Comparison of ENCODE assay signal across 8 cellular contexts in the genomic region with DNA sequence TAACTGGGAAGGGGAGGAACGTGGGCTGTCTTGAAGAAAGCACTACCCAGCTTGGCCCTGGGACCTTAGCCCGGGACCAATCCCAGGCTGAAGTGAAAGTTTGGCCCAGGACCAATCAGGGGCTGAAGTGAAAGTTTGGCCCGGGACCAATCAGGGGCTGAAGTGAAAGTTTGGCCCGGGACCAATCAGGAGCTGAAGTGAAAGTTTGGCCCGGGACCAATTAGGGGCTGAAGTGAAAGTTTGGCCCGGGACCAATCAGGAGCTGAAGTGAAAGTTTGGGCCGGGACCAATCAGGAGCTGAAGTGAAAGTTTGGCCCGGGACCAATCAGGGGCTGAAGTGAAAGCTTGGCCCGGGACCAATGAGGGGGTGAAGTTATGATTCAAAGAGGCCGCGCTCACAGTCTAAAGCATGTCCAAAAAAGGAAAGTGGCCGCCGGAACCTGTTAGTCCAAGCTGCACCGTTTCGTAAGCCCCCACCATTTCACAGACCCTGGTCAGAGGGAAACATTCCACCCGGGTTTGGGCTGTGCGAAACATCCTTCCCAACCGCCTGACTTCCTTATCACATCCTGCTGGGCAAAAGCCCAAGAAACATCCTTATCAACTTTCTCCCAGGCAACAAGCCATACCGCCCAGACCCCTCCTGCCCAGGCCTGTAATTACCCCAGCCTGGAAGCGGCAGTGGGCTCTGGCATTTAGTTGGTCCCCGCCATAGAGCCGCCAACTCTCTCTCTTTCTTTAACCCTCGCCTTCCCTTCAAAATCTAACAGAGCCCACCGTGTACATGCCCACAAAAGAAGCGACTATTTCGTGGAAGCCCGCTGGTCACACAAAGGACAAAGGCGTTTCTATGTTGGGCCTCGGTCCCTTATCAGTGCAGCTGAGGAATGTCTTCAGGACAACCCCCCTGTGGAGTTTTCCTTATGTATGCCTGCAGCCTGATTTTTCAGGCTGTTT. TPM values are rescaled to one million over a fixed set of nuclear protein-coding genes. Genes with fewer than 3 reads are reported as not detected.
DNase-seq lines count a peak whose midpoint lies in the region; ATAC-seq and TF ChIP-seq lines count a peak whose summit lies in the region.

No MANE protein-coding gene starts in this region.

- peaks cover 11% of the 10 kb centered on the region for H3K79me2 ChIP-seq in ACC112 (ENCODE audit: control insufficient read depth, insufficient read depth, low read length, unreplicated experiment)

- peaks cover 25% of the 10 kb centered on the region for H3K36me3 Mint-ChIP-seq in activated naive CD8-positive, alpha-beta T cell

- H3K27ac ChIP-seq in ACC112 (ENCODE audit: low read depth, low read length) (peak overlapping the region; percentile 69), heart left ventricle (peak overlapping the region; percentile 34 to 92 (median 85)), ovary (peak overlapping the region; percentile 39 to 78)

- WGBS in heart left ventricle, 4 donors: 1% methylated on average over 28 to 29 of the region's 29 CpGs
- 1% methylated on average over 29 of the region's 29 CpGs for WGBS in ovary, 3 donors

- peak overlapping the region; percentile 99 for H3K4me3 Mint-ChIP-seq in activated naive CD8-positive, alpha-beta T cell

- H3K4me3 ChIP-seq in ACC112 (ENCODE audit: low read depth, low read length) (peak overlapping the region; percentile 94), heart left ventricle (peak overlapping the region; percentile 44 to 93 (median 76)), ovary (peak overlapping the region; percentile 81)

- peaks cover under 1% of the 10 kb centered on the region; the same call in 1 of the 2 replicates for H3K36me3 ChIP-seq in ACC112 (ENCODE audit: insufficient read depth, low read length)
- H3K36me3 ChIP-seq in heart left ventricle: peaks cover 0 to 8% (median 0%) of the 10 kb centered on the region in 9 donors
- H3K36me3 ChIP-seq in ovary: no peaks in the 10 kb centered on the region

- no peak for TF ChIP-seq CTCF in GM10248 (IDR thresholded peaks at IDR 0.05; ENCODE audit: control extremely low read depth, extremely low read depth, low read depth, missing control alignments)
- peak in 1 of 12 donors; percentile 2 for TF ChIP-seq CTCF in heart left ventricle (IDR thresholded peaks at IDR 0.05)
- no peak for TF ChIP-seq CTCF in ovary (IDR thresholded peaks at IDR 0.05)

- peaks cover 9% of the 10 kb centered on the region for H3K9me3 Mint-ChIP-seq in activated naive CD8-positive, alpha-beta T cell (ENCODE audit: low read depth)

- CTCF ChIA-PET in GM10248 (lab: Yijun Ruan, JAX): interaction anchor here (0.8 kb wide), 1 partner anchor 13 kb away, joined by 3 read pairs; no protein-coding TSS in a partner anchor

- peak; percentile 13 to 63 (median 40) for ATAC-seq in heart left ventricle
- ATAC-seq in HG03045 (IDR thresholded peaks at IDR 0.05; ENCODE audit: unreplicated experiment): no peak

- peaks cover 0 to 67% (median 20%) of the 10 kb centered on the region in 12 donors for H3K9me3 ChIP-seq in heart left ventricle
- H3K9me3 ChIP-seq in ovary: peaks cover 0 to 17% of the 10 kb centered on the region in 2 donors

- H2AFZ ChIP-seq in ACC112 (ENCODE audit: low read length, unreplicated experiment): peak overlapping the region; percentile 72

- DNase-seq in GM10248 (ENCODE audit: extremely low spot score) (peak; percentile 59), NCI-H446 treated with DMSO at 0.1 percent for 48 hours (lab: John Stamatoyannopoulos, UW) (peak; percentile 34), heart left ventricle (peak; percentile 70 to 87 (median 81)), ovary (peak; percentile 87 to 90 (median 89)), T-helper 9 cell (no peak)

- H3K27me3 Mint-ChIP-seq in activated naive CD8-positive, alpha-beta T cell: no peaks in the 10 kb centered on the region

- POLR2A ChIA-PET in GM10248 (lab: Yijun Ruan, JAX): no interaction called here

- peaks cover 25% of the 10 kb centered on the region for H3K4me1 Mint-ChIP-seq in activated naive CD8-positive, alpha-beta T cell (ENCODE audit: low read depth)

- H3K27me3 ChIP-seq in ACC112 (ENCODE audit: insufficient read depth, low read length) (no peaks in the 10 kb centered on the region), heart left ventricle (no peaks in the 10 kb centered on the region), ovary (no peaks in the 10 kb centered on the region)

- H3K4me1 ChIP-seq in ACC112 (ENCODE audit: control insufficient read depth, insufficient read depth, low read length, unreplicated experiment) (no peaks in the 10 kb centered on the region), heart left ventricle (peaks cover 0 to 23% (median 10%) of the 10 kb centered on the region in 12 donors), ovary (ENCODE audit: insufficient read depth) (no peaks in the 10 kb centered on the region)

- peak overlapping the region; percentile 98 for H3K27ac Mint-ChIP-seq in activated naive CD8-positive, alpha-beta T cell

- TF ChIP-seq EP300 in ovary (IDR thresholded peaks at IDR 0.05): no peak

- TF ChIP-seq POLR2A in heart left ventricle (IDR thresholded peaks at IDR 0.05) (peak in 1 of 2 donors; percentile 13), ovary (IDR thresholded peaks at IDR 0.05) (no peak)

- intact Hi-C loops in heart left ventricle (cut with DNase I): loop anchor here in 6 of 10 donors (1.0 to 5.0 kb wide), 7 partner anchors 25 to 146 kb away; a partner anchor contains a TSS
- intact Hi-C loops in ovary (cut with DNase I): loop anchor here in 1 of 4 donors (2.0 kb wide), 1 partner anchor 25 kb away; no protein-coding TSS in a partner anchor

RNA-seq across cellular contexts. Expression of a gene that starts 1.1 kb away (rescaled TPM):
- total RNA-seq in heart left ventricle (1 to 10 TPM; 2.3 to 7.3 (median 4.0) TPM), ovary (10 to 100 TPM in 1 of 7 donors, 1 to 10 TPM in 6; 2.8 to 10.1 (median 7.4) TPM)
- polyA plus RNA-seq in heart left ventricle (1 to 10 TPM in 1 of 2 donors, under 1 TPM in 1; 0.84 to 2.7 TPM), ovary (1 to 10 TPM; 1.1 to 1.3 TPM)
